In genomic region chr6:148620579-148621298, GRCh38 we compare ENCODE assay signal across 15 cellular contexts.
A peak's percentile ranks its signal among the peaks of the same experiment; 100 is the strongest.
DNase-seq lines count a peak whose midpoint lies in the region; ATAC-seq and TF ChIP-seq lines count a peak whose summit lies in the region.
"Had no signal": no experiment of that assay in that cellular context is flagged by ENCODE, and none has a peak within 500 bp of the region (broad histone marks: within the 10 kb centered on the region; RNA-seq: fewer than 3 reads in every experiment).

No MANE protein-coding gene starts in this region.

- peak overlapping the region; percentile 47 for H3K27ac ChIP-seq in lower lobe of right lung
- H3K27ac ChIP-seq: suprapubic skin had no signal

- no peaks in the 10 kb centered on the region for H3K4me1 Mint-ChIP-seq in activated CD4-positive, alpha-beta memory T cell treated with anti-CD3 and anti-CD28 coated beads for 36 hours (ENCODE audit: low read depth)
- peaks cover 2% of the 10 kb centered on the region for H3K4me1 Mint-ChIP-seq in activated CD4-positive, alpha-beta memory T cell treated with anti-CD3 and anti-CD28 coated beads, Interleukin-2, amount 10 ng/mL, durations not matched to agents 7 days and 5 days

- H3K36me3 ChIP-seq in lower lobe of right lung: no peaks in the 10 kb centered on the region
- H3K36me3 ChIP-seq: suprapubic skin had no signal

- H3K4me3 ChIP-seq in lower lobe of right lung: no peak overlapping the region
- H3K4me3 ChIP-seq: suprapubic skin had no signal

- no peaks in the 10 kb centered on the region for H3K36me3 Mint-ChIP-seq in activated CD4-positive, alpha-beta memory T cell treated with anti-CD3 and anti-CD28 coated beads for 36 hours
- no peaks in the 10 kb centered on the region for H3K36me3 Mint-ChIP-seq in activated CD4-positive, alpha-beta memory T cell treated with anti-CD3 and anti-CD28 coated beads, Interleukin-2, amount 10 ng/mL, durations not matched to agents 7 days and 5 days (ENCODE audit: low read depth)
- H3K36me3 Mint-ChIP-seq: T-cell had no signal

- no peaks in the 10 kb centered on the region for H3K9me3 Mint-ChIP-seq in activated CD4-positive, alpha-beta memory T cell treated with anti-CD3 and anti-CD28 coated beads for 36 hours
- no peaks in the 10 kb centered on the region for H3K9me3 Mint-ChIP-seq in activated CD4-positive, alpha-beta memory T cell treated with anti-CD3 and anti-CD28 coated beads, Interleukin-2, amount 10 ng/mL, durations not matched to agents 7 days and 5 days
- H3K9me3 Mint-ChIP-seq: activated T-helper 1 cell treated with anti-CD3 and anti-CD28 coated beads, Interleukin-12 subunit alpha, Interleukin-12 subunit beta, Interleukin-2, Interleukin-4 antibody, amounts not matched to agents 30 ng/mL and 10 ng/mL and 1 ng/mL, durations not matched to agents 14 hours and 24 hours and 36 hours; CD8-positive, alpha-beta memory T cell; T-cell had no signal

- H3K4me1 ChIP-seq in lower lobe of right lung: no peaks in the 10 kb centered on the region

- no peak for TF ChIP-seq CTCF in lower lobe of right lung (IDR thresholded peaks at IDR 0.05)

- peaks cover 9% of the 10 kb centered on the region for H3K27me3 Mint-ChIP-seq in activated CD4-positive, alpha-beta memory T cell treated with anti-CD3 and anti-CD28 coated beads for 36 hours
- H3K27me3 Mint-ChIP-seq in activated CD4-positive, alpha-beta memory T cell treated with anti-CD3 and anti-CD28 coated beads, Interleukin-2, amount 10 ng/mL, durations not matched to agents 7 days and 5 days: peaks cover 7% of the 10 kb centered on the region

- intact Hi-C loops in activated CD4-positive, alpha-beta memory T cell treated with anti-CD3 and anti-CD28 coated beads for 36 hours (cut with micrococcal nuclease): no loop called here
- intact Hi-C loops in lower lobe of right lung (cut with DNase I): no loop called here
- intact Hi-C loops in sciatic nerve (cut with DNase I): no loop called here

- CTCF ChIA-PET in activated CD4-positive, alpha-beta memory T cell treated with anti-CD3 and anti-CD28 coated beads for 36 hours (lab: Charles Lee): interaction anchor here (1.2 kb wide), 1 partner anchor 43 kb away, joined by 5 read pairs; no protein-coding TSS in a partner anchor
- CTCF ChIA-PET in activated CD4-positive, alpha-beta memory T cell treated with anti-CD3 and anti-CD28 coated beads, Interleukin-2, amount 10 ng/mL, durations not matched to agents 7 days and 5 days (lab: Charles Lee): interaction anchor here (0.6 to 1.2 kb wide), 3 partner anchors 8 to 176 kb away, joined by 3 read pairs; no protein-coding TSS in a partner anchor

- H3K27me3 ChIP-seq in lower lobe of right lung (ENCODE audit: low read depth): no peaks in the 10 kb centered on the region
- H3K27me3 ChIP-seq: suprapubic skin had no signal

- H3K4me3 Mint-ChIP-seq in activated CD4-positive, alpha-beta memory T cell treated with anti-CD3 and anti-CD28 coated beads for 36 hours: no peak overlapping the region
- H3K4me3 Mint-ChIP-seq in activated CD4-positive, alpha-beta memory T cell treated with anti-CD3 and anti-CD28 coated beads, Interleukin-2, amount 10 ng/mL, durations not matched to agents 7 days and 5 days: no peak overlapping the region
- H3K4me3 Mint-ChIP-seq: activated T-helper 1 cell treated with anti-CD3 and anti-CD28 coated beads, Interleukin-12 subunit alpha, Interleukin-12 subunit beta, Interleukin-2, Interleukin-4 antibody, amounts not matched to agents 30 ng/mL and 10 ng/mL and 1 ng/mL, durations not matched to agents 14 hours and 24 hours and 36 hours; CD8-positive, alpha-beta memory T cell; T-cell had no signal

- ATAC-seq in GM19438 (IDR thresholded peaks at IDR 0.05; ENCODE audit: low read depth, unreplicated experiment) (peak; percentile 63), HG02973 (IDR thresholded peaks at IDR 0.05; ENCODE audit: unreplicated experiment) (peak; percentile 95), lower lobe of right lung (peak; percentile 17 to 43), sciatic nerve (no peak), GM21619 (IDR thresholded peaks at IDR 0.05; ENCODE audit: unreplicated experiment) (no peak)
- ATAC-seq: T-cell had no signal

- H3K9me3 ChIP-seq in lower lobe of right lung: no peaks in the 10 kb centered on the region
- H3K9me3 ChIP-seq: suprapubic skin had no signal

- DNase-seq in activated CD4-positive, alpha-beta memory T cell treated with anti-CD3 and anti-CD28 coated beads for 36 hours: peak; percentile 9
- DNase-seq in activated CD4-positive, alpha-beta memory T cell treated with anti-CD3 and anti-CD28 coated beads, Interleukin-2, amount 10 ng/mL, durations not matched to agents 7 days and 5 days: no peak
- DNase-seq in lower lobe of right lung: no peak
- DNase-seq in sciatic nerve (ENCODE audit: low spot score): no peak
- DNase-seq in activated gamma-delta T cell (lab: John Stamatoyannopoulos, UW): no peak
- DNase-seq: CD8-positive, alpha-beta memory T cell; glutamatergic neuron; NCI-H1694 treated with DMSO at 0.1 percent for 48 hours; NCI-H526 treated with DMSO at 0.1 percent for 48 hours; T-cell had no signal

- POLR2A ChIA-PET in activated CD4-positive, alpha-beta memory T cell treated with anti-CD3 and anti-CD28 coated beads for 36 hours (lab: Charles Lee): no interaction called here
- POLR2A ChIA-PET in activated CD4-positive, alpha-beta memory T cell treated with anti-CD3 and anti-CD28 coated beads, Interleukin-2, amount 10 ng/mL, durations not matched to agents 7 days and 5 days (lab: Charles Lee): no interaction called here

- H3K27ac Mint-ChIP-seq in activated CD4-positive, alpha-beta memory T cell treated with anti-CD3 and anti-CD28 coated beads for 36 hours: no peak overlapping the region
- H3K27ac Mint-ChIP-seq in activated CD4-positive, alpha-beta memory T cell treated with anti-CD3 and anti-CD28 coated beads, Interleukin-2, amount 10 ng/mL, durations not matched to agents 7 days and 5 days: no peak overlapping the region
- H3K27ac Mint-ChIP-seq: activated T-helper 1 cell treated with anti-CD3 and anti-CD28 coated beads, Interleukin-12 subunit alpha, Interleukin-12 subunit beta, Interleukin-2, Interleukin-4 antibody, amounts not matched to agents 30 ng/mL and 10 ng/mL and 1 ng/mL, durations not matched to agents 14 hours and 24 hours and 36 hours; CD8-positive, alpha-beta memory T cell; T-cell had no signal

Comparison
In these comparisons a context has a peak if more than half of its experiments do, and no peak if none do; other contexts are left out.
1. ATAC-seq: peak in GM19438 (single experiment), HG02973 (single experiment) and lower lobe of right lung (2 of 2); none in sciatic nerve (single experiment) and GM21619 (single experiment).